ENCODE assay signal across 8 cellular contexts in genomic region chr1:70411360-70411844, GRCh38. TPM values are rescaled to one million over a fixed set of nuclear protein-coding genes. Genes with fewer than 3 reads are reported as not detected.
DNase-seq lines count a peak whose midpoint lies in the region; ATAC-seq and TF ChIP-seq lines count a peak whose summit lies in the region.

No MANE protein-coding gene starts in this region.

- H3K4me3 ChIP-seq in SK-N-SH (ENCODE audit: low read depth in 2 of 2, low read length in 1 of 2) (peak overlapping the region; percentile 79 to 86), esophagus muscularis mucosa (peak overlapping the region; percentile 66 to 84 (median 75)), neuron (ENCODE audit: low read length) (peak overlapping the region; percentile 86)

- H3K9ac ChIP-seq in SK-N-SH = peak overlapping the region; percentile 81

- 3% methylated on average over 17 of the region's 17 CpGs for WGBS in SK-N-SH (ENCODE audit: low lambda C conversion rate)
- under 1% methylated on average over 17 of the region's 17 CpGs for WGBS in esophagus muscularis mucosa

- H3K4me1 ChIP-seq in SK-N-SH (ENCODE audit: control insufficient read depth in 1 of 2, insufficient read depth in 2 of 2, low read depth in 1 of 2, low read length in 1 of 2) (no peaks in the 10 kb centered on the region; a peak in 2 of 4 replicates), esophagus muscularis mucosa (peaks cover 14 to 26% (median 24%) of the 10 kb centered on the region in 4 donors), neuron (ENCODE audit: insufficient read depth, low read length) (peaks cover 6% of the 10 kb centered on the region)

- 0 out of 2 replicates have a peak, but pooled peaks cover 4% of the 10 kb centered on the region for H3K79me2 ChIP-seq in SK-N-SH (ENCODE audit: insufficient read depth)

- H3K9me3 ChIP-seq in SK-N-SH (no peaks in the 10 kb centered on the region), esophagus muscularis mucosa (no peaks in the 10 kb centered on the region), neuron (ENCODE audit: low read length) (no peaks in the 10 kb centered on the region)

- H3F3A ChIP-seq in SK-N-SH (replicated peaks; ENCODE audit: insufficient read depth) = peaks cover 13% of the 10 kb centered on the region

- TF ChIP-seq EP300 in SK-N-SH (IDR thresholded peaks at IDR 0.05; ENCODE audit: borderline replicate concordance in 1 of 2, low read depth in 1 of 2, low read length in 1 of 2) (no peak), esophagus muscularis mucosa (IDR thresholded peaks at IDR 0.05) (no peak)

- POLR2A ChIA-PET in SK-N-SH (lab: Yijun Ruan, JAX) = interaction anchor here (0.6 to 2.0 kb wide), 7 partner anchors 11 to 206 kb away, joined by 3 to 27 read pairs (median 3); partner anchors contain the start of genes ANKRD13C, LRRC40 and SRSF11

- peak overlapping the region; percentile 95 for H2AFZ ChIP-seq in SK-N-SH (ENCODE audit: low read depth)
- H2AFZ ChIP-seq in neuron (ENCODE audit: low read depth, low read length) = peak overlapping the region; percentile 72

- no peak for TF ChIP-seq RAD21 in SK-N-SH (IDR thresholded peaks at IDR 0.05; ENCODE audit: low read length)

- ATAC-seq in GM21529 (IDR thresholded peaks at IDR 0.05; ENCODE audit: unreplicated experiment) = peak; percentile 3
- no peak for ATAC-seq in GM19467 (IDR thresholded peaks at IDR 0.05; ENCODE audit: unreplicated experiment)

- H3K27me3 ChIP-seq in SK-N-SH (ENCODE audit: insufficient read depth) = no peaks in the 10 kb centered on the region
- no peaks in the 10 kb centered on the region for H3K27me3 ChIP-seq in esophagus muscularis mucosa
- no peaks in the 10 kb centered on the region for H3K27me3 ChIP-seq in neuron (ENCODE audit: insufficient read depth, low read length)

- no peak for TF ChIP-seq POLR2A in esophagus muscularis mucosa (IDR thresholded peaks at IDR 0.05; ENCODE audit: low read depth)

- no peak for TF ChIP-seq CTCF in SK-N-SH (IDR thresholded peaks at IDR 0.05)
- TF ChIP-seq CTCF in esophagus muscularis mucosa (IDR thresholded peaks at IDR 0.05) = no peak

- no peaks in the 10 kb centered on the region for H4K20me1 ChIP-seq in SK-N-SH (ENCODE audit: insufficient read depth)

- intact Hi-C loops in esophagus muscularis mucosa (cut with DNase I) = loop anchor here (2.0 kb wide), 1 partner anchor 57 kb away; the partner anchor contains the start of gene ANKRD13C

- H3K36me3 ChIP-seq in SK-N-SH (replicated peaks in 1 of 2; ENCODE audit: control insufficient read depth in 1 of 2, insufficient read depth in 2 of 2, low read length in 1 of 2) = no peaks in the 10 kb centered on the region
- H3K36me3 ChIP-seq in esophagus muscularis mucosa = peaks cover 0 to 6% (median under 1%) of the 10 kb centered on the region in 4 donors
- no peaks in the 10 kb centered on the region for H3K36me3 ChIP-seq in neuron (ENCODE audit: insufficient read depth, low read length)

- no peaks in the 10 kb centered on the region for H3K9me2 ChIP-seq in SK-N-SH

- DNase-seq in AG08396 (ENCODE audit: low spot score) = peak; percentile 30
- peak; percentile 69 for DNase-seq in SK-N-SH
- DNase-seq in esophagus muscularis mucosa (ENCODE audit: extremely low spot score) = no peak
- DNase-seq in NCI-H2227 (lab: John Stamatoyannopoulos, UW; ENCODE audit: unreplicated experiment) = no peak
- DNase-seq in activated gamma-delta T cell treated with Interleukin-2 at 50 U/mL for 16 hours = no peak

- CTCF ChIA-PET in SK-N-SH (lab: Yijun Ruan, JAX) = interaction anchor here (0.7 to 1.7 kb wide), 6 partner anchors 12 to 711 kb away, joined by 3 to 7 read pairs (median 4); no protein-coding TSS in a partner anchor

- peak overlapping the region; percentile 86 for H3K4me2 ChIP-seq in SK-N-SH

- H3K27ac ChIP-seq in SK-N-SH (ENCODE audit: low read depth in 2 of 2, low read length in 1 of 2) (peak overlapping the region; percentile 88 to 91), esophagus muscularis mucosa (replicated peaks in 1 of 4) (peak overlapping the region; percentile 93 to 96 (median 95))

TF ChIP-seq in SK-N-SH, 30 proteins besides CTCF, POLR2A, EP300 and RAD21:
- peak; percentile 56 for TF ChIP-seq MXI1 (IDR thresholded peaks at IDR 0.05; ENCODE audit: low read depth, low read length)
- no peak for TF ChIP-seq EZH2phosphoT487 (IDR thresholded peaks at IDR 0.05; ENCODE audit: borderline replicate concordance, low read depth)

RNA-seq across cellular contexts. Expression of gene CTH, which starts 0.3 kb away (rescaled TPM):
- 3.9 and 4.2 TPM in 2 replicates for polyA plus RNA-seq in SK-N-SH (2012; rRNA removed)
- polyA plus RNA-seq in SK-N-SH (2012; cell fraction: cytosol; rRNA removed) = 3.9 and 4.1 TPM in 2 replicates
- polyA plus RNA-seq in SK-N-SH (2012; cell fraction: nucleus; rRNA removed) = 2.1 and 5.5 TPM in 2 replicates
- 1 to 10 TPM; 1.1 to 5.0 (median 3.8) TPM for total RNA-seq in esophagus muscularis mucosa

RNA-seq across cellular contexts. Expression of gene ANKRD13C, which starts 56.9 kb away (rescaled TPM):
- 5.2 and 5.5 TPM in 2 replicates for polyA plus RNA-seq in SK-N-SH (2012; rRNA removed)
- 5.8 and 7.5 TPM in 2 replicates for polyA plus RNA-seq in SK-N-SH (2012; cell fraction: cytosol; rRNA removed)
- polyA plus RNA-seq in SK-N-SH (2012; cell fraction: nucleus; rRNA removed) = 5.3 and 5.9 TPM in 2 replicates
- total RNA-seq in esophagus muscularis mucosa = 10 to 100 TPM; 23.0 to 30.2 (median 26.5) TPM

Comparison
In these comparisons a context has a peak if more than half of its experiments do, and no peak if none do; other contexts are left out.
1. DNase-seq: peak in AG08396 (single experiment) and SK-N-SH (single experiment); none in esophagus muscularis mucosa (single experiment), NCI-H2227 (single experiment) and activated gamma-delta T cell treated with Interleukin-2 at 50 U/mL for 16 hours (single experiment).
2. Peak in every context shown above with its lines, with median percentiles within 50 percentile points of each other: H3K4me3 ChIP-seq.